ENCODE assay signal across 20 cellular contexts in genomic region chr2:235935773-235936172, GRCh38.
A peak's percentile ranks its signal among the peaks of the same experiment; 100 is the strongest.
DNase-seq lines count a peak whose midpoint lies in the region; ATAC-seq and TF ChIP-seq lines count a peak whose summit lies in the region.
"Had no signal": no experiment of that assay in that cellular context is flagged by ENCODE, and none has a peak within 500 bp of the region (broad histone marks: within the 10 kb centered on the region; RNA-seq: fewer than 3 reads in every experiment).

No MANE protein-coding gene starts in this region.

- no peak overlapping the region for H3K4me3 Mint-ChIP-seq in endodermal cell
- H3K4me3 Mint-ChIP-seq: CD4-positive, alpha-beta memory T cell had no signal

- ATAC-seq in IMR-90 (ENCODE audit: low read depth): no peak
- ATAC-seq in HG02981 (IDR thresholded peaks at IDR 0.05; ENCODE audit: unreplicated experiment): no peak
- ATAC-seq: GM12878, Panc1 had no signal

- H3K27ac Mint-ChIP-seq in endodermal cell: no peak overlapping the region
- H3K27ac Mint-ChIP-seq: CD4-positive, alpha-beta memory T cell had no signal

- no peak overlapping the region for H3K9ac ChIP-seq in IMR-90 (ENCODE audit: low read depth, low read length)
- no peak overlapping the region for H3K9ac ChIP-seq in endodermal cell (ENCODE audit: extremely low read depth, low read length, poor library complexity, severe bottlenecking)

- DNase-seq in IMR-90: no peak
- peak; percentile 30 for DNase-seq in endodermal cell
- peak; percentile 85 for DNase-seq in mesenteric fat pad (ENCODE audit: low spot score)
- peak; percentile 20 for DNase-seq in stomach
- DNase-seq in amygdala (lab: John Stamatoyannopoulos, UW): no peak
- no peak for DNase-seq in RWPE1 (ENCODE audit: low spot score)
- DNase-seq: C1 segment of cervical spinal cord; CD4-positive, alpha-beta memory T cell; COR-L47; GOT3; HCEC 1CT; NCI-H1048; NCI-H1694 treated with DMSO at 0.1 percent for 48 hours; NCI-H2081; NCI-H526 treated with DMSO at 0.1 percent for 48 hours; SIG-M5 had no signal

- dilution Hi-C loops in IMR-90 (cut with HindIII; ENCODE audit: low sequenced_read_pairs, unreplicated experiment): no loop called here

- H3K27me3 Mint-ChIP-seq in endodermal cell (ENCODE audit: insufficient read depth): no peaks in the 10 kb centered on the region

- H3K27ac ChIP-seq in IMR-90 (ENCODE audit: insufficient read depth, low read length): no peak overlapping the region
- no peak overlapping the region for H3K27ac ChIP-seq in endodermal cell (ENCODE audit: low read depth, low read length)
- no peak overlapping the region for H3K27ac ChIP-seq in stomach
- H3K27ac ChIP-seq in RWPE1: no peak overlapping the region
- H3K27ac ChIP-seq: SK-N-MC had no signal

- POLR2A ChIA-PET in IMR-90 (lab: Charles Lee; ENCODE audit: unreplicated experiment): no interaction called here
- POLR2A ChIA-PET in RWPE1 (lab: Yijun Ruan, JAX; ENCODE audit: low non-redundant PET): no interaction called here

- CTCF ChIA-PET in IMR-90 (lab: Yijun Ruan, JAX) (no interaction called here), RWPE1 (lab: Yijun Ruan, JAX) (interaction anchor here (0.6 to 1.1 kb wide), 2 partner anchors 16 to 35 kb away, joined by 3 read pairs; no protein-coding TSS in a partner anchor)

- H3K9me3 ChIP-seq in IMR-90 (ENCODE audit: control insufficient read depth, insufficient read depth, low read length) (no peaks in the 10 kb centered on the region), endodermal cell (ENCODE audit: control insufficient read depth, low read length) (peaks cover 11% of the 10 kb centered on the region), stomach (no peaks in the 10 kb centered on the region)

- TF ChIP-seq POLR2A in IMR-90 (IDR thresholded peaks at IDR 0.05; ENCODE audit: low read depth, low read length): no peak
- no peak for TF ChIP-seq POLR2A in stomach (IDR thresholded peaks at IDR 0.05)

- no peak overlapping the region for H2BK5ac ChIP-seq in IMR-90 (ENCODE audit: low read depth, low read length, poor library complexity, severe bottlenecking)

- H3K4me1 Mint-ChIP-seq in endodermal cell: no peaks in the 10 kb centered on the region
- H3K4me1 Mint-ChIP-seq: CD4-positive, alpha-beta memory T cell had no signal

- no peak overlapping the region for H3K18ac ChIP-seq in IMR-90 (ENCODE audit: low read depth, low read length)

- H4K20me1 ChIP-seq in IMR-90 (ENCODE audit: insufficient read depth, low read length): peaks cover 8% of the 10 kb centered on the region; the same call in 1 of the 2 replicates

- 0 out of 4 replicates have a peak, but pooled peaks cover 0 to 4% of the 10 kb centered on the region in 2 experiments for H3K79me1 ChIP-seq in IMR-90 (ENCODE audit: low read depth in 1 of 2, low read length in 2 of 2)

- no peak overlapping the region for H4K8ac ChIP-seq in IMR-90 (ENCODE audit: low read depth in 2 of 2, low read length in 2 of 2)

- H2AFZ ChIP-seq in IMR-90 (replicated peaks; ENCODE audit: low read length, poor library complexity): no peak overlapping the region

- no peak overlapping the region for H2BK120ac ChIP-seq in IMR-90 (ENCODE audit: low read depth, low read length)

- in situ Hi-C loops in IMR-90 (cut with MboI; ENCODE audit: low sequenced_read_pairs): no loop called here

- H3K4me3 ChIP-seq in IMR-90 (ENCODE audit: insufficient read depth, low read depth, low read length) (no peak overlapping the region), endodermal cell (ENCODE audit: low read length) (no peak overlapping the region), stomach (no peak overlapping the region)
- H3K4me3 ChIP-seq: GM12878, SK-N-MC had no signal

- no peak overlapping the region for H3K14ac ChIP-seq in IMR-90 (replicated peaks; ENCODE audit: low read depth, low read length)

- H3K36me3 Mint-ChIP-seq in endodermal cell (ENCODE audit: low read depth): peaks cover 16% of the 10 kb centered on the region

- intact Hi-C loops in IMR-90 (cut with micrococcal nuclease) (no loop called here), stomach (cut with DNase I; ENCODE audit: low total_unique reads) (no loop called here)

- H3K4me2 ChIP-seq in IMR-90 (ENCODE audit: low read depth, low read length): no peak overlapping the region

- no peak for TF ChIP-seq RAD21 in IMR-90 (IDR thresholded peaks at IDR 0.05; ENCODE audit: low read length)

- H2BK15ac ChIP-seq in IMR-90 (ENCODE audit: low read depth, low read length): no peak overlapping the region

- no peak overlapping the region for H3K56ac ChIP-seq in IMR-90 (ENCODE audit: extremely low read depth, insufficient read depth, low read length)

- BruUV-seq in IMR-90 (replicated peaks; lab: Mats Ljungman, UMichigan): no TSS peak

- no peak overlapping the region; the same call in 1 of the 2 replicates for H3K4ac ChIP-seq in IMR-90 (ENCODE audit: low read depth, low read length)

- no peak for TF ChIP-seq CTCF in IMR-90 (conservative IDR thresholded peaks at IDR 0.05; ENCODE audit: low read depth, low read length)
- no peak for TF ChIP-seq CTCF in endodermal cell (conservative IDR thresholded peaks at IDR 0.05)
- no peak for TF ChIP-seq CTCF in stomach (IDR thresholded peaks at IDR 0.05)
- no peak for TF ChIP-seq CTCF in RWPE1 (conservative IDR thresholded peaks at IDR 0.05; ENCODE audit: low read depth)

- TF ChIP-seq EP300 in stomach (IDR thresholded peaks at IDR 0.05): no peak

- no peak overlapping the region for H4K5ac ChIP-seq in IMR-90 (ENCODE audit: low read depth, low read length)

- peaks cover 1% of the 10 kb centered on the region for H3K9me3 Mint-ChIP-seq in endodermal cell

- no peak overlapping the region for H2AK9ac ChIP-seq in IMR-90 (replicated peaks; ENCODE audit: low read depth, low read length, poor library complexity)

- H3K23ac ChIP-seq in IMR-90 (ENCODE audit: low read depth, low read length): no peak overlapping the region

- H2BK20ac ChIP-seq in IMR-90 (ENCODE audit: low read depth, low read length): no peak overlapping the region

- H3K4me1 ChIP-seq in IMR-90 (ENCODE audit: control insufficient read depth, insufficient read depth, low read length): peaks cover 21% of the 10 kb centered on the region
- H3K4me1 ChIP-seq in endodermal cell (ENCODE audit: control insufficient read depth, insufficient read depth, low read length): no peaks in the 10 kb centered on the region
- peaks cover 0 to 12% (median 0%) of the 10 kb centered on the region in 4 donors for H3K4me1 ChIP-seq in stomach

- H3K9me1 ChIP-seq in IMR-90 (ENCODE audit: insufficient read depth, low read length): peaks cover 21% of the 10 kb centered on the region

- H2AK5ac ChIP-seq in IMR-90 (ENCODE audit: low read depth, low read length): 0 out of 2 replicates have a peak overlapping the region, but pooled peaks have one; percentile 38

- H3K36me3 ChIP-seq in IMR-90 (ENCODE audit: control insufficient read depth, insufficient read depth, low read length) (peaks cover 4% of the 10 kb centered on the region), endodermal cell (ENCODE audit: control insufficient read depth, insufficient read depth, low read length) (peaks cover 10% of the 10 kb centered on the region), stomach (peaks cover 8 to 61% (median 44%) of the 10 kb centered on the region in 4 donors)

- WGBS in IMR-90 (ENCODE audit: extremely low coverage in 2 of 2, insufficient read length in 1 of 2), 2 experiments: 84% methylated on average over 10 of the region's 13 CpGs; no CpG with 5 or more reads in 1 of the 2 experiments
- 90 to 96% methylated on average over 12 to 13 of the region's 13 CpGs for WGBS in endodermal cell (ENCODE audit: insufficient coverage in 1 of 2, insufficient read length in 1 of 2), 2 experiments
- 88 to 95% (median 93%) methylated on average over 13 of the region's 13 CpGs for WGBS in stomach, 5 donors

- H3K27me3 ChIP-seq in IMR-90 (ENCODE audit: control insufficient read depth, insufficient read depth, low read length) (no peaks in the 10 kb centered on the region), endodermal cell (ENCODE audit: control insufficient read depth, insufficient read depth, low read length, poor library complexity, severe bottlenecking) (no peaks in the 10 kb centered on the region), stomach (no peaks in the 10 kb centered on the region)

- no peak overlapping the region for H4K91ac ChIP-seq in IMR-90 (ENCODE audit: insufficient read depth, low read depth, low read length)

TF ChIP-seq in IMR-90, 13 proteins besides CTCF, POLR2A, EP300 and RAD21:
- TF ChIP-seq CHD1 (IDR thresholded peaks at IDR 0.05; ENCODE audit: low read depth, low read length): no peak
- no peak for TF ChIP-seq SMC3 (IDR thresholded peaks at IDR 0.05; ENCODE audit: low read depth, low read length)
- TF ChIP-seq, protein P1, sequence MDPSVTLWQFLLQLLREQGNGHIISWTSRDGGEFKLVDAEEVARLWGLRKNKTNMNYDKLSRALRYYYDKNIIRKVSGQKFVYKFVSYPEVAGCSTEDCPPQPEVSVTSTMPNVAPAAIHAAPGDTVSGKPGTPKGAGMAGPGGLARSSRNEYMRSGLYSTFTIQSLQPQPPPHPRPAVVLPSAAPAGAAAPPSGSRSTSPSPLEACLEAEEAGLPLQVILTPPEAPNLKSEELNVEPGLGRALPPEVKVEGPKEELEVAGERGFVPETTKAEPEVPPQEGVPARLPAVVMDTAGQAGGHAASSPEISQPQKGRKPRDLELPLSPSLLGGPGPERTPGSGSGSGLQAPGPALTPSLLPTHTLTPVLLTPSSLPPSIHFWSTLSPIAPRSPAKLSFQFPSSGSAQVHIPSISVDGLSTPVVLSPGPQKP (IDR thresholded peaks at IDR 0.05; ENCODE audit: borderline replicate concordance, low read depth, low read length): no peak
- no peak for TF ChIP-seq FOS (IDR thresholded peaks at IDR 0.05; ENCODE audit: low read depth, low read length)
- no peak for TF ChIP-seq RCOR1 (IDR thresholded peaks at IDR 0.05; ENCODE audit: insufficient replicate concordance, low read length)
- no peak for TF ChIP-seq USF2 (IDR thresholded peaks at IDR 0.05; ENCODE audit: low read depth, low read length)
- TF ChIP-seq MAFK (IDR thresholded peaks at IDR 0.05; ENCODE audit: low read depth, low read length): no peak
- no peak for TF ChIP-seq MXI1 (IDR thresholded peaks at IDR 0.05; ENCODE audit: borderline replicate concordance, low read depth, low read length)

Comparison
In these comparisons a context has a peak if more than half of its experiments do, and no peak if none do; other contexts are left out.
1. DNase-seq: peak in endodermal cell (single experiment), mesenteric fat pad (single experiment) and stomach (single experiment); none in IMR-90 (single experiment), amygdala (0 of 56) and RWPE1 (single experiment).